In the genomic region with DNA sequence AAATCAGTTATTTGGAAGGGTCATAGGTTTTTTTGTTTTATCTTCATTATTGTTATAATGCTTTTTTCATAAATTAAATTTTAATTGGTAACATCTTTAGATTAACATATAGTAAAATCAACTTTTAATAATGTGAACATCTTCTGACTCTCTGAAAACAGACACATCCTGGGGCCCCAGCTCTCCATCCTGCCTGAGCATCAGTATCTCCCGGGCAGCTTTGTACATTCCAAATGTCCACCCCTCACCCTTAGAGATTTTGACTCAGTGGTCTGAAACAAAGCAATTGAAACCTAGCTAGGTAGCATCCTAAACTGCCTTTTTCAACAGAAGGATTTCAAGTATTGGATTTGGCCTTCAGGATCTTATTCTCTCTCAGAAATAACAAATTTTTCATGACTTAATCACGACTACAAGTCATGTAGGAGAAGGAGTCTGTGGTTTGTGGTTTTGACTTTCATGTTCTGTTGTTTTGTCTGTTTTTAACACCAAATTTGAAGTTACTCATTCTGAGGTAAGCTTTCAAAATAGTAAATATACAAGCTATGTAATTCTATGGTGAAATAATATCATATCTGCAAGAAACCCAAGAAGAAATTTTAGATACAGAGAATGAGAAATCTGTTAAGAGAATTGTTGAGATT, we compare ENCODE assay signal across 8 cellular contexts.
DNase-seq lines count a peak whose midpoint lies in the region; ATAC-seq and TF ChIP-seq lines count a peak whose summit lies in the region.

No MANE protein-coding gene starts in this region.

- peaks cover 3% of the 10 kb centered on the region for H3K4me1 Mint-ChIP-seq in activated CD4-positive, alpha-beta memory T cell treated with anti-CD3 and anti-CD28 coated beads for 36 hours (ENCODE audit: low read depth)
- H3K4me1 Mint-ChIP-seq in progenitor cell of endocrine pancreas (ENCODE audit: low read depth): no peaks in the 10 kb centered on the region
- H3K4me1 Mint-ChIP-seq in natural killer cell treated with Interleukin-12 subunit alpha and Interleukin-12 subunit beta and Interleukin-15 and Interleukin-18, amount 100 ng/mL, for 72 hours (ENCODE audit: low read depth in 2 of 2): no peaks in the 10 kb centered on the region

- POLR2A ChIA-PET in activated CD4-positive, alpha-beta memory T cell treated with anti-CD3 and anti-CD28 coated beads for 36 hours (lab: Charles Lee): no interaction called here

- TF ChIP-seq CTCF in fibroblast of pulmonary artery (IDR thresholded peaks at IDR 0.05; ENCODE audit: low read length, missing control alignments) (no peak), progenitor cell of endocrine pancreas (IDR thresholded peaks at IDR 0.05; ENCODE audit: unreplicated experiment) (no peak)

- no peak overlapping the region for H3K27ac Mint-ChIP-seq in activated CD4-positive, alpha-beta memory T cell treated with anti-CD3 and anti-CD28 coated beads for 36 hours
- no peak overlapping the region for H3K27ac Mint-ChIP-seq in progenitor cell of endocrine pancreas
- H3K27ac Mint-ChIP-seq in natural killer cell treated with Interleukin-12 subunit alpha and Interleukin-12 subunit beta and Interleukin-15 and Interleukin-18, amount 100 ng/mL, for 72 hours: no peak overlapping the region

- intact Hi-C loops in activated CD4-positive, alpha-beta memory T cell treated with anti-CD3 and anti-CD28 coated beads for 36 hours (cut with micrococcal nuclease): no loop called here

- CTCF ChIA-PET in activated CD4-positive, alpha-beta memory T cell treated with anti-CD3 and anti-CD28 coated beads for 36 hours (lab: Charles Lee): no interaction called here

- peak; percentile 77 for ATAC-seq in GM21447 (IDR thresholded peaks at IDR 0.05; ENCODE audit: unreplicated experiment)
- peak; percentile 86 for ATAC-seq in HG03575 (IDR thresholded peaks at IDR 0.05; ENCODE audit: extremely low read depth, insufficient number of reproducible peaks, low FRiP score, unreplicated experiment)
- no peak for ATAC-seq in natural killer cell treated with Interleukin-12 subunit alpha and Interleukin-12 subunit beta and Interleukin-15 and Interleukin-18, amount 100 ng/mL, for 72 hours

- DNase-seq in GM03348 (ENCODE audit: low spot score): peak; percentile 75
- DNase-seq in fibroblast of pulmonary artery (ENCODE audit: low read depth): peak; percentile 88
- DNase-seq in activated CD4-positive, alpha-beta memory T cell treated with anti-CD3 and anti-CD28 coated beads for 36 hours: no peak
- DNase-seq in activated effector memory CD4-positive, alpha-beta T cell treated with Interleukin-2 at 50 U/mL for 16 hours: no peak
- no peak for DNase-seq in progenitor cell of endocrine pancreas (ENCODE audit: low spot score, unreplicated experiment)
- DNase-seq in natural killer cell treated with Interleukin-12 subunit alpha and Interleukin-12 subunit beta and Interleukin-15 and Interleukin-18, amount 100 ng/mL, for 72 hours (ENCODE audit: low spot score): no peak

- H3K4me3 Mint-ChIP-seq in activated CD4-positive, alpha-beta memory T cell treated with anti-CD3 and anti-CD28 coated beads for 36 hours: no peak overlapping the region
- no peak overlapping the region for H3K4me3 Mint-ChIP-seq in progenitor cell of endocrine pancreas (ENCODE audit: low read depth)
- no peak overlapping the region for H3K4me3 Mint-ChIP-seq in natural killer cell treated with Interleukin-12 subunit alpha and Interleukin-12 subunit beta and Interleukin-15 and Interleukin-18, amount 100 ng/mL, for 72 hours

- H3K27me3 Mint-ChIP-seq in activated CD4-positive, alpha-beta memory T cell treated with anti-CD3 and anti-CD28 coated beads for 36 hours: no peaks in the 10 kb centered on the region
- H3K27me3 Mint-ChIP-seq in progenitor cell of endocrine pancreas: no peaks in the 10 kb centered on the region
- no peaks in the 10 kb centered on the region for H3K27me3 Mint-ChIP-seq in natural killer cell treated with Interleukin-12 subunit alpha and Interleukin-12 subunit beta and Interleukin-15 and Interleukin-18, amount 100 ng/mL, for 72 hours

- no peak overlapping the region for H3K4me3 ChIP-seq in fibroblast of pulmonary artery (replicated peaks; ENCODE audit: low read depth, low read length)

- no peaks in the 10 kb centered on the region for H3K36me3 Mint-ChIP-seq in activated CD4-positive, alpha-beta memory T cell treated with anti-CD3 and anti-CD28 coated beads for 36 hours
- H3K36me3 Mint-ChIP-seq in progenitor cell of endocrine pancreas (ENCODE audit: insufficient read depth): peaks cover 1% of the 10 kb centered on the region
- no peaks in the 10 kb centered on the region for H3K36me3 Mint-ChIP-seq in natural killer cell treated with Interleukin-12 subunit alpha and Interleukin-12 subunit beta and Interleukin-15 and Interleukin-18, amount 100 ng/mL, for 72 hours

- peaks cover 15% of the 10 kb centered on the region for H3K9me3 Mint-ChIP-seq in activated CD4-positive, alpha-beta memory T cell treated with anti-CD3 and anti-CD28 coated beads for 36 hours
- peaks cover 19% of the 10 kb centered on the region for H3K9me3 Mint-ChIP-seq in progenitor cell of endocrine pancreas (ENCODE audit: low read depth)
- peaks cover 12% of the 10 kb centered on the region for H3K9me3 Mint-ChIP-seq in natural killer cell treated with Interleukin-12 subunit alpha and Interleukin-12 subunit beta and Interleukin-15 and Interleukin-18, amount 100 ng/mL, for 72 hours

Comparison
In these comparisons a context has a peak if more than half of its experiments do, and no peak if none do; other contexts are left out.
1. DNase-seq: peak in GM03348 (single experiment) and fibroblast of pulmonary artery (single experiment); none in activated CD4-positive, alpha-beta memory T cell treated with anti-CD3 and anti-CD28 coated beads for 36 hours (single experiment), activated effector memory CD4-positive, alpha-beta T cell treated with Interleukin-2 at 50 U/mL for 16 hours (single experiment), progenitor cell of endocrine pancreas (single experiment) and natural killer cell treated with Interleukin-12 subunit alpha and Interleukin-12 subunit beta and Interleukin-15 and Interleukin-18, amount 100 ng/mL, for 72 hours (single experiment).
2. ATAC-seq: peak in GM21447 (single experiment) and HG03575 (single experiment); none in natural killer cell treated with Interleukin-12 subunit alpha and Interleukin-12 subunit beta and Interleukin-15 and Interleukin-18, amount 100 ng/mL, for 72 hours (0 of 2).